Comparison of ENCODE assay signal across 21 cellular contexts in the genomic region with DNA sequence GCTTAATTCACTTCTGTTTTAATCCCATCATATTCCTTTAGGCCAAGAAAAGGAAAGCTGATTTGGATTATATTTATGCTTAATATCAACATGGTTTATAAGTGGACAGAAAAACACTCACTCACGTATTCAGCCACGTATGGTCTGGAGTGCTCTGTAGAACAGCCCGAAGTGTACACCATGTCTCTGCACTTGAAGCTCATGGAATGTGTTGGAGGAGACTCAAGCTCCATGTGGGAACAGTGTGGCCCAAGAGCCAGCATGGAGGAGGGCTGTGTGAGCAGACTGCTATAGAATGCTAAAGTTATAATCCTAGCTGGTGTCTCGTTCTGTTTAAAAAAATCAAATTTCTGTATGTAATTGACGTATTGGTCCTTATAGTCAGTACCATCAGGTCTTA.
"Had no signal": no experiment of that assay in that cellular context is flagged by ENCODE, and none has a peak within 500 bp of the region (broad histone marks: within the 10 kb centered on the region; RNA-seq: fewer than 3 reads in every experiment).

No MANE protein-coding gene starts in this region.

- H3K4me1 Mint-ChIP-seq: activated B cell treated with CpG ODN at 0.5 μM for 24 hours; activated CD4-positive, alpha-beta memory T cell treated with anti-CD3 and anti-CD28 coated beads, Interleukin-2, amount 10 ng/mL, durations not matched to agents 7 days and 5 days; T-cell had no signal

- H3K9me3 Mint-ChIP-seq: activated B cell treated with CpG ODN at 0.5 μM for 24 hours; activated CD4-positive, alpha-beta memory T cell treated with anti-CD3 and anti-CD28 coated beads, Interleukin-2, amount 10 ng/mL, durations not matched to agents 7 days and 5 days; activated T-cell treated with anti-CD3 and anti-CD28 coated beads, Interleukin-2, amount 50 U/mL, for 72 hours; activated T-helper 2 cell treated with anti-CD3 and anti-CD28 coated beads, Interferon-gamma antibody, Interleukin-2, Interleukin-4, amounts not matched to agents 10 μg/mL and 5 μg/mL and 100 μg/mL, durations not matched to agents 14 hours and 24 hours and 36 hours had no signal

- DNase-seq: activated B cell treated with CpG ODN at 0.5 μM for 24 hours; activated CD4-positive, alpha-beta memory T cell treated with anti-CD3 and anti-CD28 coated beads, Interleukin-2, amount 10 ng/mL, durations not matched to agents 7 days and 5 days; activated CD4-positive, alpha-beta T cell treated with anti-CD3 and anti-CD28 coated beads, Interleukin-2, amount 50 U/mL, for 1 hour; activated gamma-delta T cell treated with Interleukin-2 at 50 U/mL for 16 hours; activated naive CD4-positive, alpha-beta T cell treated with anti-CD3 and anti-CD28 coated beads, Interleukin-2, amount 50 U/mL, for 16 hours; activated T-cell treated with anti-CD3 and anti-CD28 coated beads, Interleukin-2, amount 50 U/mL, for 72 hours; brain microvascular endothelial cell; caudate nucleus; MG63; MV-4-11; NCI-H1092 treated with DMSO at 0.1 percent for 48 hours; NCI-H1694; NCI-H2029; NCI-H345; NCI-H510A; NCI-H526 treated with DMSO at 0.1 percent for 48 hours; T-cell; T-helper 2 cell; T1000 had no signal

- H3K27me3 ChIP-seq: brain microvascular endothelial cell had no signal

- H3K4me3 Mint-ChIP-seq: activated B cell treated with CpG ODN at 0.5 μM for 24 hours; activated CD4-positive, alpha-beta memory T cell treated with anti-CD3 and anti-CD28 coated beads, Interleukin-2, amount 10 ng/mL, durations not matched to agents 7 days and 5 days; activated T-cell treated with anti-CD3 and anti-CD28 coated beads, Interleukin-2, amount 50 U/mL, for 72 hours; T-cell had no signal

- H3K9me3 ChIP-seq: MG63 had no signal

- H3K4me3 ChIP-seq: MG63, SK-N-MC had no signal

- H3K27ac Mint-ChIP-seq: activated B cell treated with CpG ODN at 0.5 μM for 24 hours; activated CD4-positive, alpha-beta memory T cell treated with anti-CD3 and anti-CD28 coated beads, Interleukin-2, amount 10 ng/mL, durations not matched to agents 7 days and 5 days; activated T-cell treated with anti-CD3 and anti-CD28 coated beads, Interleukin-2, amount 50 U/mL, for 72 hours; activated T-helper 2 cell treated with anti-CD3 and anti-CD28 coated beads, Interferon-gamma antibody, Interleukin-2, Interleukin-4, amounts not matched to agents 10 μg/mL and 5 μg/mL and 100 μg/mL, durations not matched to agents 14 hours and 24 hours and 36 hours; T-cell had no signal

- ATAC-seq: activated T-cell treated with anti-CD3 and anti-CD28 coated beads, Interleukin-2, amount 50 U/mL, for 72 hours; T-cell had no signal

- H3K27ac ChIP-seq: brain microvascular endothelial cell, SK-N-MC had no signal

- H3K27me3 Mint-ChIP-seq: activated CD4-positive, alpha-beta memory T cell treated with anti-CD3 and anti-CD28 coated beads, Interleukin-2, amount 10 ng/mL, durations not matched to agents 7 days and 5 days; T-cell had no signal

- H3K36me3 ChIP-seq: brain microvascular endothelial cell, MG63 had no signal
